ENCODE assay signal across 27 cellular contexts in the genomic region with DNA sequence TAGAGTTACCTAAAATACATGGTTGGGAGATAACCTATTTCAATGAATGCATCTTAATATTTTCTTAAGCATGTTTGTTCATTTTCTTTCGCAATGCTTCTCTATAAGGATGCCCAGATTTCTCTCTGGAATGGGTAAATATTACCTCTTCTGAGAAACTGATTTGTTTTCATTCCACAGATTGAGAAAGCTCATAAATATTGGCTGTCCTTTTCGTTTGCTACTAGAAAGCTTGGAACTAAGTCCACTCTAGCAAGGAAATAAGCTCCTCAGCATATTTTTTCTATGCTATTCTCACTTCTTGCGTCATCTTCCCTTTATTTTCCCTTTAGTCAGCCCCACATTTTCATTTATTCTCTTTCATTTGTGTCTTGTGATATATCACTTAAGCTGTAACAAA.
DNase-seq lines count a peak whose midpoint lies in the region; ATAC-seq and TF ChIP-seq lines count a peak whose summit lies in the region.
"Had no signal": no experiment of that assay in that cellular context is flagged by ENCODE, and none has a peak within 500 bp of the region (broad histone marks: within the 10 kb centered on the region; RNA-seq: fewer than 3 reads in every experiment).

No MANE protein-coding gene starts in this region.

- H3K4me3 ChIP-seq in AG04450 (ENCODE audit: low read depth, low read length), result no peak overlapping the region
- no peak overlapping the region for H3K4me3 ChIP-seq in adipocyte (ENCODE audit: low read length)
- H3K4me3 ChIP-seq in fibroblast of mammary gland (ENCODE audit: control insufficient read depth, low read depth, low read length), result no peak overlapping the region
- no peak overlapping the region for H3K4me3 ChIP-seq in WERI-Rb-1 (ENCODE audit: low read depth, low read length)
- H3K4me3 ChIP-seq: lower lobe of right lung, psoas muscle, spleen, suprapubic skin, vagina had no signal

- no peaks in the 10 kb centered on the region for H3K27me3 ChIP-seq in AG04450 (ENCODE audit: control insufficient read depth, insufficient read depth, low read length)
- H3K27me3 ChIP-seq in adipocyte (replicated peaks; ENCODE audit: control insufficient read depth, insufficient read depth, low read length), result no peaks in the 10 kb centered on the region
- no peaks in the 10 kb centered on the region for H3K27me3 ChIP-seq in WERI-Rb-1 (ENCODE audit: insufficient read depth, low read depth, severe bottlenecking)
- H3K27me3 ChIP-seq: suprapubic skin, vagina had no signal

- intact Hi-C loops in head of caudate nucleus (cut with DNase I) (no loop called here), natural killer cell (cut with micrococcal nuclease) (no loop called here)

- H3K27me3 Mint-ChIP-seq in natural killer cell (ENCODE audit: low read depth in 2 of 2), result peaks cover under 1 to 16% of the 10 kb centered on the region in 2 donors

- peaks cover 30% of the 10 kb centered on the region for H3K4me1 ChIP-seq in adipocyte (ENCODE audit: control insufficient read depth, insufficient read depth, low read length)
- H3K4me1 ChIP-seq: psoas muscle had no signal

- POLR2A ChIA-PET in AG04450 (lab: Yijun Ruan, JAX), result interaction anchor here (1.0 kb wide), 1 partner anchor 88 kb away, joined by 5 read pairs; no protein-coding TSS in a partner anchor

- ATAC-seq in omental fat pad (ENCODE audit: low FRiP score), result peak; percentile 22
- ATAC-seq in natural killer cell, result no peak
- ATAC-seq in activated CD4-positive, CD25-positive, alpha-beta regulatory T cell treated with anti-CD3 and anti-CD28 coated beads, Interleukin-2, amount 50 U/mL, for 24 hours, result no peak
- ATAC-seq: lower lobe of right lung; psoas muscle; stimulated activated effector memory CD8-positive, alpha-beta T cell treated with anti-CD3 and anti-CD28 coated beads, Interleukin-12 subunit alpha, Interleukin-12 subunit beta, amount 100 ng/mL, for 72 hours; T-helper 17 cell had no signal

- CTCF ChIA-PET in AG04450 (lab: Charles Lee), result no interaction called here

- H3K9me3 ChIP-seq in AG04450 (ENCODE audit: control insufficient read depth, insufficient read depth, low read length), result no peaks in the 10 kb centered on the region
- H3K9me3 ChIP-seq in adipocyte (ENCODE audit: control insufficient read depth, low read length), result no peaks in the 10 kb centered on the region
- H3K9me3 ChIP-seq in WERI-Rb-1 (ENCODE audit: severe bottlenecking), result no peaks in the 10 kb centered on the region
- H3K9me3 ChIP-seq: lower lobe of right lung, psoas muscle, spleen, suprapubic skin, vagina had no signal

- H3K27ac Mint-ChIP-seq in natural killer cell, result no peak overlapping the region
- H3K27ac Mint-ChIP-seq: activated naive CD4-positive, alpha-beta T cell treated with anti-CD3 and anti-CD28 coated beads for 36 hours; CD14-positive monocyte; IgD-negative memory B cell; stimulated activated effector memory CD8-positive, alpha-beta T cell treated with anti-CD3 and anti-CD28 coated beads, Interleukin-12 subunit alpha, Interleukin-12 subunit beta, amount 100 ng/mL, for 72 hours; T-helper 17 cell had no signal

- H3K4me3 Mint-ChIP-seq in natural killer cell, result no peak overlapping the region
- H3K4me3 Mint-ChIP-seq: activated naive CD4-positive, alpha-beta T cell treated with anti-CD3 and anti-CD28 coated beads for 36 hours; CD14-positive monocyte; IgD-negative memory B cell; stimulated activated effector memory CD8-positive, alpha-beta T cell treated with anti-CD3 and anti-CD28 coated beads, Interleukin-12 subunit alpha, Interleukin-12 subunit beta, amount 100 ng/mL, for 72 hours; T-helper 17 cell had no signal

- H3K27ac ChIP-seq in AG04450 (ENCODE audit: low read depth, low read length) (no peak overlapping the region), WERI-Rb-1 (no peak overlapping the region)
- H3K27ac ChIP-seq: lower lobe of right lung, spleen, VCaP had no signal

- no peaks in the 10 kb centered on the region for H3K9me3 Mint-ChIP-seq in natural killer cell
- H3K9me3 Mint-ChIP-seq: activated naive CD4-positive, alpha-beta T cell treated with anti-CD3 and anti-CD28 coated beads for 36 hours; CD14-positive monocyte; IgD-negative memory B cell; stimulated activated effector memory CD8-positive, alpha-beta T cell treated with anti-CD3 and anti-CD28 coated beads, Interleukin-12 subunit alpha, Interleukin-12 subunit beta, amount 100 ng/mL, for 72 hours had no signal

- H3K4me1 Mint-ChIP-seq in natural killer cell, result peaks cover 13 to 19% of the 10 kb centered on the region in 2 donors
- H3K4me1 Mint-ChIP-seq: IgD-negative memory B cell; stimulated activated effector memory CD8-positive, alpha-beta T cell treated with anti-CD3 and anti-CD28 coated beads, Interleukin-12 subunit alpha, Interleukin-12 subunit beta, amount 100 ng/mL, for 72 hours; T-helper 17 cell had no signal

- no peak overlapping the region for H3K9ac ChIP-seq in adipocyte (ENCODE audit: low read length)

- DNase-seq in AG04450 (ENCODE audit: low read depth, low spot score) (peak; percentile 24), adipocyte (ENCODE audit: low read depth) (peak; percentile 82), fibroblast of mammary gland (ENCODE audit: low read depth) (peak; percentile 64), omental fat pad (ENCODE audit: low spot score) (no peak), WERI-Rb-1 (no peak), head of caudate nucleus (no peak), natural killer cell (no peak)
- DNase-seq: ACHN; activated CD4-positive, alpha-beta T cell treated with anti-CD3 and anti-CD28 coated beads, Interleukin-2, amount 50 U/mL, for 1 hour; activated naive CD4-positive, alpha-beta T cell treated with anti-CD3 and anti-CD28 coated beads for 36 hours; caudate nucleus; islet precursor cell; lower lobe of right lung; NCI-H1105; NCI-H1930; NCI-H526 treated with DMSO at 0.1 percent for 48 hours; psoas muscle; spleen; stimulated activated CD4-positive, alpha-beta T cell treated with anti-CD3 and anti-CD28 coated beads, Interleukin-2, amount 100 ng/mL, for 48 hours; T-helper 17 cell had no signal

- TF ChIP-seq CTCF in AG04450 (IDR thresholded peaks at IDR 0.05; ENCODE audit: low read depth, low read length), result no peak
- no peak for TF ChIP-seq CTCF in fibroblast of mammary gland (conservative IDR thresholded peaks at IDR 0.05; ENCODE audit: control insufficient read depth, insufficient read depth, low read depth, low read length)
- no peak for TF ChIP-seq CTCF in omental fat pad (IDR thresholded peaks at IDR 0.05)
- TF ChIP-seq CTCF in WERI-Rb-1 (IDR thresholded peaks at IDR 0.05; ENCODE audit: low read depth, low read length), result no peak
- TF ChIP-seq CTCF in natural killer cell (IDR thresholded peaks at IDR 0.05), result no peak

- H3K36me3 ChIP-seq in adipocyte (ENCODE audit: control insufficient read depth, insufficient read depth, low read length, severe bottlenecking), result peaks cover 12% of the 10 kb centered on the region
- peaks cover 8% of the 10 kb centered on the region; the same call in 1 of the 2 replicates for H3K36me3 ChIP-seq in WERI-Rb-1
- H3K36me3 ChIP-seq: spleen, vagina had no signal

- no peaks in the 10 kb centered on the region for H3K36me3 Mint-ChIP-seq in natural killer cell
- H3K36me3 Mint-ChIP-seq: CD14-positive monocyte; stimulated activated effector memory CD8-positive, alpha-beta T cell treated with anti-CD3 and anti-CD28 coated beads, Interleukin-12 subunit alpha, Interleukin-12 subunit beta, amount 100 ng/mL, for 72 hours had no signal

Comparison
In these comparisons a context has a peak if more than half of its experiments do, and no peak if none do; other contexts are left out.
1. DNase-seq: peak in AG04450 (single experiment), adipocyte (single experiment) and fibroblast of mammary gland (single experiment); none in omental fat pad (single experiment), WERI-Rb-1 (single experiment), head of caudate nucleus (0 of 42) and natural killer cell (single experiment).